ENCODE assay signal across 1 cellular context in the genomic region with DNA sequence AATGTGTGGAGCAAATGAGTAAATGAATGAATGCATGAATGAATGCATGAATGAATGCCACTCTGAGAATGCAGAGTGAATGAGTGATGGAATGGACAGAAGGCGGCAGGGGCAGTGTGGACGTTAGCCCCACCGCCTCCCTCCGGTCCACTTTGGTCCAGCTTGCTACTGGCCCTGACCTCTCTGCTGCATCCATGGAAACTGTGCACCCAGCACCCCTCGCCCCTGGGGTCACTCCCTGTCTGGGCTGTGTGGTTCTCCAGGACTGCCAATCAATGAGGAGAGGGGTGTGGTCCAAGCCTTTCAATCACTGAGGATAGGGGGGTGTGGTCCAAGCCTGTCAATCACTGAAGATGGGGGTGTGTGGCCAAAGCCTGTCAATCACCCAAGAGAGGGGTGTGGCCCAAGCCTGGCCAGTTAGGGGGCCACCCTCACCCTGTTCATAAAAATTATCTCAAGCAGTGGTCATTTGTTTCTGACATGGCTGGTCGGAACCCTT.
TF ChIP-seq lines count a peak whose summit lies in the region.

No MANE protein-coding gene starts in this region.

TF ChIP-seq in GM12878, 131 proteins besides CTCF, POLR2A, EP300 and RAD21 (continued from another document and continues in another):
- TF ChIP-seq, protein P1, sequence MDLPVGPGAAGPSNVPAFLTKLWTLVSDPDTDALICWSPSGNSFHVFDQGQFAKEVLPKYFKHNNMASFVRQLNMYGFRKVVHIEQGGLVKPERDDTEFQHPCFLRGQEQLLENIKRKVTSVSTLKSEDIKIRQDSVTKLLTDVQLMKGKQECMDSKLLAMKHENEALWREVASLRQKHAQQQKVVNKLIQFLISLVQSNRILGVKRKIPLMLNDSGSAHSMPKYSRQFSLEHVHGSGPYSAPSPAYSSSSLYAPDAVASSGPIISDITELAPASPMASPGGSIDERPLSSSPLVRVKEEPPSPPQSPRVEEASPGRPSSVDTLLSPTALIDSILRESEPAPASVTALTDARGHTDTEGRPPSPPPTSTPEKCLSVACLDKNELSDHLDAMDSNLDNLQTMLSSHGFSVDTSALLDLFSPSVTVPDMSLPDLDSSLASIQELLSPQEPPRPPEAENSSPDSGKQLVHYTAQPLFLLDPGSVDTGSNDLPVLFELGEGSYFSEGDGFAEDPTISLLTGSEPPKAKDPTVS (IDR thresholded peaks at IDR 0.05; ENCODE audit: low read depth, low read length): no peak
- TF ChIP-seq SUPT20H (IDR thresholded peaks at IDR 0.05; ENCODE audit: borderline replicate concordance, control insufficient read depth, low read depth, low read length): no peak
- TF ChIP-seq SUZ12 (IDR thresholded peaks at IDR 0.05; ENCODE audit: unreplicated experiment): no peak
- no peak for TF ChIP-seq MTA3 (IDR thresholded peaks at IDR 0.05; ENCODE audit: borderline replicate concordance, low read length)
- TF ChIP-seq NR2F1 (conservative IDR thresholded peaks at IDR 0.05): peak; percentile 97
- no peak for TF ChIP-seq HDAC6 (IDR thresholded peaks at IDR 0.05; ENCODE audit: unreplicated experiment)
- no peak for TF ChIP-seq TBL1XR1 (IDR thresholded peaks at IDR 0.05; ENCODE audit: low read depth, low read length)
- no peak for TF ChIP-seq ZNF622 (IDR thresholded peaks at IDR 0.05)
- TF ChIP-seq, protein P2, sequence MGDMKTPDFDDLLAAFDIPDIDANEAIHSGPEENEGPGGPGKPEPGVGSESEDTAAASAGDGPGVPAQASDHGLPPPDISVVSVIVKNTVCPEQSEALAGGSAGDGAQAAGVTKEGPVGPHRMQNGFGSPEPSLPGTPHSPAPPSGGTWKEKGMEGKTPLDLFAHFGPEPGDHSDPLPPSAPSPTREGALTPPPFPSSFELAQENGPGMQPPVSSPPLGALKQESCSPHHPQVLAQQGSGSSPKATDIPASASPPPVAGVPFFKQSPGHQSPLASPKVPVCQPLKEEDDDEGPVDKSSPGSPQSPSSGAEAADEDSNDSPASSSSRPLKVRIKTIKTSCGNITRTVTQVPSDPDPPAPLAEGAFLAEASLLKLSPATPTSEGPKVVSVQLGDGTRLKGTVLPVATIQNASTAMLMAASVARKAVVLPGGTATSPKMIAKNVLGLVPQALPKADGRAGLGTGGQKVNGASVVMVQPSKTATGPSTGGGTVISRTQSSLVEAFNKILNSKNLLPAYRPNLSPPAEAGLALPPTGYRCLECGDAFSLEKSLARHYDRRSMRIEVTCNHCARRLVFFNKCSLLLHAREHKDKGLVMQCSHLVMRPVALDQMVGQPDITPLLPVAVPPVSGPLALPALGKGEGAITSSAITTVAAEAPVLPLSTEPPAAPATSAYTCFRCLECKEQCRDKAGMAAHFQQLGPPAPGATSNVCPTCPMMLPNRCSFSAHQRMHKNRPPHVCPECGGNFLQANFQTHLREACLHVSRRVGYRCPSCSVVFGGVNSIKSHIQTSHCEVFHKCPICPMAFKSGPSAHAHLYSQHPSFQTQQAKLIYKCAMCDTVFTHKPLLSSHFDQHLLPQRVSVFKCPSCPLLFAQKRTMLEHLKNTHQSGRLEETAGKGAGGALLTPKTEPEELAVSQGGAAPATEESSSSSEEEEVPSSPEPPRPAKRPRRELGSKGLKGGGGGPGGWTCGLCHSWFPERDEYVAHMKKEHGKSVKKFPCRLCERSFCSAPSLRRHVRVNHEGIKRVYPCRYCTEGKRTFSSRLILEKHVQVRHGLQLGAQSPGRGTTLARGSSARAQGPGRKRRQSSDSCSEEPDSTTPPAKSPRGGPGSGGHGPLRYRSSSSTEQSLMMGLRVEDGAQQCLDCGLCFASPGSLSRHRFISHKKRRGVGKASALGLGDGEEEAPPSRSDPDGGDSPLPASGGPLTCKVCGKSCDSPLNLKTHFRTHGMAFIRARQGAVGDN (IDR thresholded peaks at IDR 0.05): no peak
- peak; percentile 100 for TF ChIP-seq DPF2 (IDR thresholded peaks at IDR 0.05)
- TF ChIP-seq BRCA1 (IDR thresholded peaks at IDR 0.05; ENCODE audit: low read depth, low read length): no peak
- TF ChIP-seq RFX5 (IDR thresholded peaks at IDR 0.05; ENCODE audit: low read depth, low read length): no peak
- TF ChIP-seq YY1 (IDR thresholded peaks at IDR 0.05; ENCODE audit: low read depth, low read length): no peak
- no peak for TF ChIP-seq RAD51 (IDR thresholded peaks at IDR 0.05)
- no peak for TF ChIP-seq RELA (IDR thresholded peaks at IDR 0.05; ENCODE audit: borderline replicate concordance, partially characterized antibody)
- TF ChIP-seq, protein P3, sequence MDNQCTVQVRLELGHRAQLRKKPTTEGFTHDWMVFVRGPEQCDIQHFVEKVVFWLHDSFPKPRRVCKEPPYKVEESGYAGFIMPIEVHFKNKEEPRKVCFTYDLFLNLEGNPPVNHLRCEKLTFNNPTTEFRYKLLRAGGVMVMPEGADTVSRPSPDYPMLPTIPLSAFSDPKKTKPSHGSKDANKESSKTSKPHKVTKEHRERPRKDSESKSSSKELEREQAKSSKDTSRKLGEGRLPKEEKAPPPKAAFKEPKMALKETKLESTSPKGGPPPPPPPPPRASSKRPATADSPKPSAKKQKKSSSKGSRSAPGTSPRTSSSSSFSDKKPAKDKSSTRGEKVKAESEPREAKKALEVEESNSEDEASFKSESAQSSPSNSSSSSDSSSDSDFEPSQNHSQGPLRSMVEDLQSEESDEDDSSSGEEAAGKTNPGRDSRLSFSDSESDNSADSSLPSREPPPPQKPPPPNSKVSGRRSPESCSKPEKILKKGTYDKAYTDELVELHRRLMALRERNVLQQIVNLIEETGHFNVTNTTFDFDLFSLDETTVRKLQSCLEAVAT (IDR thresholded peaks at IDR 0.05): no peak
- no peak for TF ChIP-seq POU2F2 (IDR thresholded peaks at IDR 0.05; ENCODE audit: borderline replicate concordance, low read depth, low read length)
- TF ChIP-seq SMARCA5 (IDR thresholded peaks at IDR 0.05): peak; percentile 63; the same call in 1 of the 2 replicates
- TF ChIP-seq, protein P4, sequence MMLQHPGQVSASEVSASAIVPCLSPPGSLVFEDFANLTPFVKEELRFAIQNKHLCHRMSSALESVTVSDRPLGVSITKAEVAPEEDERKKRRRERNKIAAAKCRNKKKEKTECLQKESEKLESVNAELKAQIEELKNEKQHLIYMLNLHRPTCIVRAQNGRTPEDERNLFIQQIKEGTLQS (IDR thresholded peaks at IDR 0.05; ENCODE audit: borderline replicate concordance, extremely low read depth, low read depth, low read length): no peak
- no peak for TF ChIP-seq TCF3 (IDR thresholded peaks at IDR 0.05; ENCODE audit: borderline replicate concordance, insufficient read depth, low read depth, low read length)
- TF ChIP-seq ZZZ3 (IDR thresholded peaks at IDR 0.05; ENCODE audit: control insufficient read depth, insufficient read length, low read depth): no peak
- no peak for TF ChIP-seq WRNIP1 (IDR thresholded peaks at IDR 0.05; ENCODE audit: borderline replicate concordance, low read depth, low read length)
- no peak for TF ChIP-seq FOXM1 (IDR thresholded peaks at IDR 0.05; ENCODE audit: low read depth, low read length)
- TF ChIP-seq NFXL1 (IDR thresholded peaks at IDR 0.05; ENCODE audit: borderline replicate concordance): no peak
- no peak for TF ChIP-seq EED (IDR thresholded peaks at IDR 0.05; ENCODE audit: low read depth)
- TF ChIP-seq, protein P5, sequence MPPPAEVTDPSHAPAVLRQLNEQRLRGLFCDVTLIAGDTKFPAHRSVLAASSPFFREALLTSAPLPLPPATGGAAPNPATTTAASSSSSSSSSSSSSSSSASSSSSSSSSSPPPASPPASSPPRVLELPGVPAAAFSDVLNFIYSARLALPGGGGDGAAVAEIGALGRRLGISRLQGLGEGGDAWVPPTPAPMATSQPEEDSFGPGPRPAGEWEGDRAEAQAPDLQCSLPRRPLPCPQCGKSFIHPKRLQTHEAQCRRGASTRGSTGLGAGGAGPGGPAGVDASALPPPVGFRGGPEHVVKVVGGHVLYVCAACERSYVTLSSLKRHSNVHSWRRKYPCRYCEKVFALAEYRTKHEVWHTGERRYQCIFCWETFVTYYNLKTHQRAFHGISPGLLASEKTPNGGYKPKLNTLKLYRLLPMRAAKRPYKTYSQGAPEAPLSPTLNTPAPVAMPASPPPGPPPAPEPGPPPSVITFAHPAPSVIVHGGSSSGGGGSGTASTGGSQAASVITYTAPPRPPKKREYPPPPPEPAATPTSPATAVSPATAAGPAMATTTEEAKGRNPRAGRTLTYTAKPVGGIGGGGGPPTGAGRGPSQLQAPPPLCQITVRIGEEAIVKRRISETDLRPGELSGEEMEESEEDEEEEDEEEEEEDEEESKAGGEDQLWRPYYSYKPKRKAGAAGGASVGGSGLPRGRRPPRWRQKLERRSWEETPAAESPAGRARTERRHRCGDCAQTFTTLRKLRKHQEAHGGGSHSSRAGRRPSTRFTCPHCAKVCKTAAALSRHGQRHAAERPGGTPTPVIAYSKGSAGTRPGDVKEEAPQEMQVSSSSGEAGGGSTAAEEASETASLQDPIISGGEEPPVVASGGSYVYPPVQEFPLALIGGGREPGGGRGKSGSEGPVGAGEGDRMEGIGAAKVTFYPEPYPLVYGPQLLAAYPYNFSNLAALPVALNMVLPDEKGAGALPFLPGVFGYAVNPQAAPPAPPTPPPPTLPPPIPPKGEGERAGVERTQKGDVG (CRISPR knock-in tag; IDR thresholded peaks at IDR 0.05): no peak
- no peak; the same call in 1 of the 2 replicates for TF ChIP-seq SMC3 (IDR thresholded peaks at IDR 0.05; ENCODE audit: borderline replicate concordance, low read length)
- peak; percentile 65 for TF ChIP-seq IKZF1 (conservative IDR thresholded peaks at IDR 0.05)
- no peak for TF ChIP-seq BMI1 (IDR thresholded peaks at IDR 0.05; ENCODE audit: borderline replicate concordance)
- TF ChIP-seq SMAD5 (IDR thresholded peaks at IDR 0.05; ENCODE audit: low read depth): no peak
- peak; percentile 79; the same call in 1 of the 2 replicates for TF ChIP-seq CBX5 (IDR thresholded peaks at IDR 0.05; ENCODE audit: low read depth)
- 0 out of 2 replicates have a peak, but pooled peaks have one; percentile 27 for TF ChIP-seq KDM1A (IDR thresholded peaks at IDR 0.05; ENCODE audit: borderline replicate concordance)
- no peak for TF ChIP-seq MTA2 (IDR thresholded peaks at IDR 0.05; ENCODE audit: low read depth)
- no peak for TF ChIP-seq MYB (IDR thresholded peaks at IDR 0.05; ENCODE audit: borderline replicate concordance, low read depth, low read length)
- TF ChIP-seq IRF4 (IDR thresholded peaks at IDR 0.05; ENCODE audit: low read depth, low read length): peak; percentile 56; the same call in 1 of the 2 replicates
- TF ChIP-seq MXI1 (IDR thresholded peaks at IDR 0.05; ENCODE audit: low read depth, low read length): peak; percentile 51; the same call in 1 of the 2 replicates
- TF ChIP-seq POLR2AphosphoS2 (IDR thresholded peaks at IDR 0.05; ENCODE audit: low read depth, low read length): no peak; the same call in 1 of the 2 replicates
- TF ChIP-seq, protein P6, sequence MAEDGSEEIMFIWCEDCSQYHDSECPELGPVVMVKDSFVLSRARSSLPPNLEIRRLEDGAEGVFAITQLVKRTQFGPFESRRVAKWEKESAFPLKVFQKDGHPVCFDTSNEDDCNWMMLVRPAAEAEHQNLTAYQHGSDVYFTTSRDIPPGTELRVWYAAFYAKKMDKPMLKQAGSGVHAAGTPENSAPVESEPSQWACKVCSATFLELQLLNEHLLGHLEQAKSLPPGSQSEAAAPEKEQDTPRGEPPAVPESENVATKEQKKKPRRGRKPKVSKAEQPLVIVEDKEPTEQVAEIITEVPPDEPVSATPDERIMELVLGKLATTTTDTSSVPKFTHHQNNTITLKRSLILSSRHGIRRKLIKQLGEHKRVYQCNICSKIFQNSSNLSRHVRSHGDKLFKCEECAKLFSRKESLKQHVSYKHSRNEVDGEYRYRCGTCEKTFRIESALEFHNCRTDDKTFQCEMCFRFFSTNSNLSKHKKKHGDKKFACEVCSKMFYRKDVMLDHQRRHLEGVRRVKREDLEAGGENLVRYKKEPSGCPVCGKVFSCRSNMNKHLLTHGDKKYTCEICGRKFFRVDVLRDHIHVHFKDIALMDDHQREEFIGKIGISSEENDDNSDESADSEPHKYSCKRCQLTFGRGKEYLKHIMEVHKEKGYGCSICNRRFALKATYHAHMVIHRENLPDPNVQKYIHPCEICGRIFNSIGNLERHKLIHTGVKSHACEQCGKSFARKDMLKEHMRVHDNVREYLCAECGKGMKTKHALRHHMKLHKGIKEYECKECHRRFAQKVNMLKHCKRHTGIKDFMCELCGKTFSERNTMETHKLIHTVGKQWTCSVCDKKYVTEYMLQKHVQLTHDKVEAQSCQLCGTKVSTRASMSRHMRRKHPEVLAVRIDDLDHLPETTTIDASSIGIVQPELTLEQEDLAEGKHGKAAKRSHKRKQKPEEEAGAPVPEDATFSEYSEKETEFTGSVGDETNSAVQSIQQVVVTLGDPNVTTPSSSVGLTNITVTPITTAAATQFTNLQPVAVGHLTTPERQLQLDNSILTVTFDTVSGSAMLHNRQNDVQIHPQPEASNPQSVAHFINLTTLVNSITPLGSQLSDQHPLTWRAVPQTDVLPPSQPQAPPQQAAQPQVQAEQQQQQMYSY (CRISPR knock-in tag; IDR thresholded peaks at IDR 0.05): no peak
- TF ChIP-seq EGR1 (IDR thresholded peaks at IDR 0.05; ENCODE audit: borderline replicate concordance in 1 of 2, low read depth in 2 of 2, low read length in 2 of 2): peak in 1 of 2 experiments; percentile 38; a peak in 2 of 3 replicates
- peak in 1 of 2 experiments; percentile 2; a peak in 1 of 4 replicates for TF ChIP-seq BHLHE40 (IDR thresholded peaks at IDR 0.05; ENCODE audit: borderline replicate concordance in 1 of 2, low read depth in 2 of 2, low read length in 1 of 2)
- no peak for TF ChIP-seq SPI1 (IDR thresholded peaks at IDR 0.05; ENCODE audit: borderline replicate concordance, insufficient read depth, low read depth, low read length)
